8 cellular contexts compared by ENCODE assay signal in the genomic region with DNA sequence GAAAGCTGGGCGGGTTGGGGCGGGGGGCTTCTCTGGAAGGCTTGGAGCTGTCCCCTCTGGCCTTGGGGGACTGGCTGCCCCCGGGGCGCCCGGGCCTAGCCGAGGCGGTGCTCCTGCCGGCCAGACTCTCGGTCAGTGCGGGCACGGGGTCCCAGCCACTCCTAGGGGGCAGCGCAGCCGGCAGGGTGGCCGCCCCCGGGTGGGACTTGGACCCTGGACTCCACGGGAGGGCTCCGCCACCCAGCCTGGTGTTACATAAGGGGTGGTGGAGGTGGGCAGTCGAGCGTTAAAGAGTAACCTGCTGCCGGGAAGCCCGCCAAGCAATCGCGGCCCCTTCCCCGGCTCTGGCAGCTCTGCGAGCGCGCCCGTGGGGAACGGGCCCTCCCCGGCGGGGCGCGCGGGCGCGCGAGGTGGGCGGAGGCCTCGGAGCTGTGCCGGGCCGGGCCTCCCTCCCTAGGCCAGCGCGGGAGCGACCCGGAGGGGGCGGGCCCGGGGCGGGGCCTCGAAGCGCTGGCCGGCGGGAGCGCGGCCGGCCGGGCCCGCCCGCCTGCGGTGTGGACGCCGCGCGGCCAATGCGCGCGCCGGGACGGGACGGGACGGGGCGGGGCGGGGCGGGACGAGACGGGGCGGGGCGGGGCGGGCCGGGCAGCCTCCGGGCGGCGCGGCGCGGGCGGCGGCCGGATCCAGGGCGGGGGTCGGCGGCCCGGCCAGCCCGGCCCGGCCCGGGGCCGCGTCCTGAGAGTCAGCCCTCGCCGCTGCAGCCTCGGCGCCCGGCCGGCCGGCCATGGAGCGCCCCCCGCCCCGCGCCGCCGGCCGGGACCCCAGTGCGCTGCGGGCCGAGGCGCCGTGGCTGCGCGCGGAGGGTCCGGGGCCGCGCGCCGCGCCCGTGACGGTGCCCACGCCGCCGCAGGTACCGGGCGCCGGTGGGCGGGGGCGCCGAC. TPM values are rescaled to one million over a fixed set of nuclear protein-coding genes. Genes with fewer than 3 reads are reported as not detected.
A peak's percentile ranks its signal among the peaks of the same experiment; 100 is the strongest.
DNase-seq lines count a peak whose midpoint lies in the region; ATAC-seq, FAIRE-seq and TF ChIP-seq lines count a peak whose summit lies in the region.

A gene with protein sequence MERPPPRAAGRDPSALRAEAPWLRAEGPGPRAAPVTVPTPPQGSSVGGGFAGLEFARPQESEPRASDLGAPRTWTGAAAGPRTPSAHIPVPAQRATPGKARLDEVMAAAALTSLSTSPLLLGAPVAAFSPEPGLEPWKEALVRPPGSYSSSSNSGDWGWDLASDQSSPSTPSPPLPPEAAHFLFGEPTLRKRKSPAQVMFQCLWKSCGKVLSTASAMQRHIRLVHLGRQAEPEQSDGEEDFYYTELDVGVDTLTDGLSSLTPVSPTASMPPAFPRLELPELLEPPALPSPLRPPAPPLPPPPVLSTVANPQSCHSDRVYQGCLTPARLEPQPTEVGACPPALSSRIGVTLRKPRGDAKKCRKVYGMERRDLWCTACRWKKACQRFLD (plus strand): TSS at position 648 of the 941 bp plus-strand sequence. CDS start 137 bp downstream, at position 785.

- peaks cover 0 to 52% (median 4%) of the 10 kb centered on the region in 3 donors for H3K36me3 ChIP-seq in tibial nerve

- no peak for FAIRE-seq in GM19239 (lab: Jason Lieb, UNC)

- TF ChIP-seq CTCF in fibroblast of villous mesenchyme (IDR thresholded peaks at IDR 0.05; ENCODE audit: insufficient read depth, low read depth, low read length), result no peak
- TF ChIP-seq CTCF in tibial nerve (IDR thresholded peaks at IDR 0.05), result no peak

- DNase-seq in C1 segment of cervical spinal cord (lab: John Stamatoyannopoulos, UW) (peak in 13 of 14 donors; percentile 14 to 87 (median 52)), GM19239 (ENCODE audit: insufficient read length, low spot score) (peak; percentile 98), HT-29 (ENCODE audit: low spot score) (peak; percentile 89), RPMI7951 (ENCODE audit: low read depth) (peak; percentile 83), fibroblast of villous mesenchyme (ENCODE audit: low read depth) (peak; percentile 75), tibial nerve (ENCODE audit: low spot score in 2 of 2) (peak; percentile 38 to 69)
- DNase-seq in activated naive CD4-positive, alpha-beta T cell treated with Interleukin-2 at 50 U/mL for 16 hours, result peak; percentile 63
- peak; percentile 50 to 80 (median 68) for DNase-seq in naive thymus-derived CD8-positive, alpha-beta T cell

- POLR2A ChIA-PET in naive thymus-derived CD8-positive, alpha-beta T cell (lab: Charles Lee), result interaction anchor here (0.6 to 10.0 kb wide), 15 partner anchors 11 to 323 kb away, joined by 3 to 162 read pairs (median 6); a partner anchor contains a TSS

- H3K4me3 Mint-ChIP-seq in naive thymus-derived CD8-positive, alpha-beta T cell, result peak within 1 kb of the TSS; percentile 36 to 95 (median 66)

- no peak for TF ChIP-seq POLR2A in tibial nerve (IDR thresholded peaks at IDR 0.05)

- TF ChIP-seq EP300 in tibial nerve (IDR thresholded peaks at IDR 0.05), result no peak

- no peaks in the 10 kb centered on the region for H3K27me3 Mint-ChIP-seq in naive thymus-derived CD8-positive, alpha-beta T cell

- H3K9me3 ChIP-seq in tibial nerve, result no peaks in the 10 kb centered on the region

- no peaks in the 10 kb centered on the region for H3K27me3 ChIP-seq in tibial nerve

- peaks cover 12 to 21% (median 19%) of the 10 kb centered on the region in 4 donors for H3K4me1 Mint-ChIP-seq in naive thymus-derived CD8-positive, alpha-beta T cell

- peak within 1 kb of the TSS in 5 of 10 donors; percentile 27 to 67 (median 52) for H3K27ac Mint-ChIP-seq in naive thymus-derived CD8-positive, alpha-beta T cell

- H3K9me3 Mint-ChIP-seq in naive thymus-derived CD8-positive, alpha-beta T cell, result no peaks in the 10 kb centered on the region

- ATAC-seq in naive thymus-derived CD8-positive, alpha-beta T cell, result peak; percentile 15 to 25

- H3K27ac ChIP-seq in tibial nerve, result peak within 1 kb of the TSS; percentile 94 to 99 (median 96)

- H3K4me3 ChIP-seq in fibroblast of villous mesenchyme (ENCODE audit: low read depth, low read length) (peak within 1 kb of the TSS; percentile 78), tibial nerve (peak within 1 kb of the TSS; percentile 60 to 92 (median 70))

- 2% methylated on average over 10 to 62 of the region's 136 CpGs for WGBS in tibial nerve, 2 donors

- peaks cover 0 to 15% (median 0%) of the 10 kb centered on the region in 3 donors for H3K36me3 Mint-ChIP-seq in naive thymus-derived CD8-positive, alpha-beta T cell

- H3K4me1 ChIP-seq in tibial nerve, result peaks cover 0 to 61% (median 33%) of the 10 kb centered on the region in 4 donors

RNA-seq across cellular contexts. Expression of the gene that starts here (rescaled TPM):
- 200 and 229 TPM in 2 replicates for total RNA-seq in HT-29 (2014; rRNA removed; shearing (Covaris generic))
- total RNA-seq in RPMI7951 (2014; rRNA removed; shearing (Covaris generic)), result 29.3 and 46.9 TPM in 2 replicates
- total RNA-seq in fibroblast of villous mesenchyme (24.2 and 35.1 TPM in 2 replicates), tibial nerve (100 to 1,000 TPM in 1 of 4 donors, 10 to 100 TPM in 3; 71.5 to 126 (median 72.5) TPM)
- 100 to 1,000 TPM; 124 to 134 TPM for total RNA-seq in naive thymus-derived CD8-positive, alpha-beta T cell
- polyA plus RNA-seq in naive thymus-derived CD8-positive, alpha-beta T cell, result 1 to 10 TPM; 3.8 to 4.8 (median 4.7) TPM

Comparison
In these comparisons a context has a peak if more than half of its experiments do, and no peak if none do; other contexts are left out.
1. Peak in every context shown above with its lines: DNase-seq, ATAC-seq, H3K4me3 ChIP-seq and H3K27ac ChIP-seq.